In the genomic region with DNA sequence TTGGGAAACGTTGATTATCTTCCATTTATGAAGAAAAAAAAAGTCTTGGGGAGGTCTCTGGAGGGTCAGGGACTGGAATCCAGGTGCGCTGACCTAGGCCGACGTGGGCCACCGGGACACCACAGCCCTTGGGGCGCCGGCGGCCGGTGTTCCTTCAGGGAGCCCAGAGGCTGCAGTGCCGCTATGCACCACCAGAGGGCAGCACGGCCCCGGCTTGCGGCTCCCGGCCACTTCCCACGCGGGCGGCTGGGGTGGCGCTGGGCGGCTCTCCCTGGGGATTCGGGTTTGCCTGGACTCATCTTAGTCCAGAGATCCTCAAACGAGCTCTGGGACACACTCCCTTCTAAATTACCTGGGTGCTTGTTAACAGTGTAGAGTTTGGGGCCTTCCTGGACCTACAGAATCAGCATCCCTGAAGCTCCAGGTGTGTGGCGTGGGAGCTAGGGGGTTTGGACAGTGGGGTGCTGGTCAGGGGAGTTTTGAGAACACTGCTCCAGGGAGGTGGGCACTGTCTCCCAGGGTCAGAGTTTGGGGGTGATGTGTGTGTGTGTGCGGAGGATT, we compare ENCODE assay signal across 8 cellular contexts. TPM values are rescaled to one million over a fixed set of nuclear protein-coding genes. Genes with fewer than 3 reads are reported as not detected.
DNase-seq lines count a peak whose midpoint lies in the region; ATAC-seq, FAIRE-seq and TF ChIP-seq lines count a peak whose summit lies in the region.

No MANE protein-coding gene starts in this region.

- no peak overlapping the region for H3K27ac Mint-ChIP-seq in Calu3 (ENCODE audit: unreplicated experiment)
- peak overlapping the region; percentile 54 for H3K27ac Mint-ChIP-seq in activated naive CD4-positive, alpha-beta T cell treated with anti-CD3 and anti-CD28 coated beads for 36 hours

- peaks cover 10% of the 10 kb centered on the region for H3K4me1 Mint-ChIP-seq in Calu3 (ENCODE audit: low read depth, unreplicated experiment)
- peaks cover 44% of the 10 kb centered on the region for H3K4me1 Mint-ChIP-seq in activated naive CD4-positive, alpha-beta T cell treated with anti-CD3 and anti-CD28 coated beads for 36 hours (ENCODE audit: low read depth)

- H3K4me3 ChIP-seq in uterus = no peak overlapping the region

- no peaks in the 10 kb centered on the region for H3K36me3 ChIP-seq in uterus

- TF ChIP-seq CTCF in Calu3 (IDR thresholded peaks at IDR 0.05; ENCODE audit: unreplicated experiment) (peak; percentile 100), uterus (IDR thresholded peaks at IDR 0.05) (peak; percentile 91 to 98 (median 92))

- H3K36me3 Mint-ChIP-seq in Calu3 (ENCODE audit: insufficient read depth, unreplicated experiment) = no peaks in the 10 kb centered on the region
- no peaks in the 10 kb centered on the region for H3K36me3 Mint-ChIP-seq in activated naive CD4-positive, alpha-beta T cell treated with anti-CD3 and anti-CD28 coated beads for 36 hours (ENCODE audit: low read depth)

- H3K4me3 Mint-ChIP-seq in Calu3 (ENCODE audit: low read depth, unreplicated experiment) = no peak overlapping the region
- H3K4me3 Mint-ChIP-seq in activated naive CD4-positive, alpha-beta T cell treated with anti-CD3 and anti-CD28 coated beads for 36 hours = no peak overlapping the region

- no peak overlapping the region for H3K27ac ChIP-seq in uterus

- FAIRE-seq in HTR-8/SVneo (lab: Jason Lieb, UNC) = peak; percentile 59

- H3K9me3 Mint-ChIP-seq in Calu3 (ENCODE audit: low read depth, unreplicated experiment) = no peaks in the 10 kb centered on the region
- peaks cover 8% of the 10 kb centered on the region for H3K9me3 Mint-ChIP-seq in activated naive CD4-positive, alpha-beta T cell treated with anti-CD3 and anti-CD28 coated beads for 36 hours

- intact Hi-C loops in Calu3 (cut with micrococcal nuclease; ENCODE audit: unreplicated experiment) = loop anchor here (1.0 to 10.0 kb wide), 3 partner anchors 95 to 330 kb away; no protein-coding TSS in a partner anchor
- intact Hi-C loops in activated naive CD4-positive, alpha-beta T cell treated with anti-CD3 and anti-CD28 coated beads for 36 hours (cut with micrococcal nuclease) = loop anchor here (1.0 to 10.0 kb wide), 7 partner anchors 72 to 1222 kb away; partner anchors contain the start of gene OSER1
- intact Hi-C loops in Right ventricle myocardium inferior (cut with DNase I) = loop anchor here (2.0 to 5.0 kb wide), 2 partner anchors 92 to 331 kb away; no protein-coding TSS in a partner anchor
- intact Hi-C loops in posterior cingulate gyrus (cut with DNase I) = loop anchor here (1.0 to 10.0 kb wide), 2 partner anchors 330 to 445 kb away; no protein-coding TSS in a partner anchor
- intact Hi-C loops in uterus (cut with DNase I; ENCODE audit: low total_unique reads) = loop anchor here (5.0 kb wide), 1 partner anchor 332 kb away; no protein-coding TSS in a partner anchor

- no peak for TF ChIP-seq POLR2A in uterus (IDR thresholded peaks at IDR 0.05)

- no TSS peak for BruUV-seq in Calu3 (replicated peaks; lab: Mats Ljungman, UMichigan)

- peak; percentile 97 for DNase-seq in Calu3
- peak; percentile 97 for DNase-seq in HTR-8/SVneo (ENCODE audit: insufficient read length, low spot score)
- peak; percentile 63 for DNase-seq in SK-N-DZ (ENCODE audit: low spot score)
- peak; percentile 88 for DNase-seq in activated naive CD4-positive, alpha-beta T cell treated with anti-CD3 and anti-CD28 coated beads for 36 hours
- peak; percentile 94 for DNase-seq in Right ventricle myocardium inferior (ENCODE audit: missing footprints)
- DNase-seq in posterior cingulate gyrus = peak; percentile 48 to 96 (median 88)
- peak; percentile 38 to 57 for DNase-seq in uterus

- CTCF ChIA-PET in Calu3 (lab: Charles Lee) = interaction anchor here (0.6 to 2.4 kb wide), 4 partner anchors 96 to 342 kb away, joined by 3 to 15 read pairs (median 3); no protein-coding TSS in a partner anchor
- CTCF ChIA-PET in activated naive CD4-positive, alpha-beta T cell treated with anti-CD3 and anti-CD28 coated beads for 36 hours (lab: Charles Lee) = interaction anchor here (0.7 to 5.7 kb wide), 44 partner anchors 11 to 439 kb away, joined by 3 to 79 read pairs (median 4); no protein-coding TSS in a partner anchor

- ATAC-seq in Right ventricle myocardium inferior (peak; percentile 89), GM19452 (IDR thresholded peaks at IDR 0.05; ENCODE audit: unreplicated experiment) (no peak)

- peaks cover 62% of the 10 kb centered on the region for H3K27me3 Mint-ChIP-seq in Calu3 (ENCODE audit: unreplicated experiment)
- H3K27me3 Mint-ChIP-seq in activated naive CD4-positive, alpha-beta T cell treated with anti-CD3 and anti-CD28 coated beads for 36 hours (ENCODE audit: low read depth) = no peaks in the 10 kb centered on the region

- no peaks in the 10 kb centered on the region for H3K9me3 ChIP-seq in uterus

- no peaks in the 10 kb centered on the region for H3K27me3 ChIP-seq in uterus

- H3K4me1 ChIP-seq in uterus = no peaks in the 10 kb centered on the region

RNA-seq across cellular contexts. Expression of gene GTSF1L, which starts 23.0 kb away (rescaled TPM):
- total RNA-seq in Calu3 (2022) = not detected in 2 replicates
- not detected in 2 replicates for polyA plus RNA-seq in SK-N-DZ (2014; cell fraction: cytosol; rRNA removed)
- polyA plus RNA-seq in SK-N-DZ (2014; cell fraction: nucleus; rRNA removed) = not detected in 2 replicates
- total RNA-seq in activated naive CD4-positive, alpha-beta T cell treated with anti-CD3 and anti-CD28 coated beads for 36 hours = not detected
- not detected for total RNA-seq in Right ventricle myocardium inferior
- not detected for total RNA-seq in uterus
